In the genomic region with DNA sequence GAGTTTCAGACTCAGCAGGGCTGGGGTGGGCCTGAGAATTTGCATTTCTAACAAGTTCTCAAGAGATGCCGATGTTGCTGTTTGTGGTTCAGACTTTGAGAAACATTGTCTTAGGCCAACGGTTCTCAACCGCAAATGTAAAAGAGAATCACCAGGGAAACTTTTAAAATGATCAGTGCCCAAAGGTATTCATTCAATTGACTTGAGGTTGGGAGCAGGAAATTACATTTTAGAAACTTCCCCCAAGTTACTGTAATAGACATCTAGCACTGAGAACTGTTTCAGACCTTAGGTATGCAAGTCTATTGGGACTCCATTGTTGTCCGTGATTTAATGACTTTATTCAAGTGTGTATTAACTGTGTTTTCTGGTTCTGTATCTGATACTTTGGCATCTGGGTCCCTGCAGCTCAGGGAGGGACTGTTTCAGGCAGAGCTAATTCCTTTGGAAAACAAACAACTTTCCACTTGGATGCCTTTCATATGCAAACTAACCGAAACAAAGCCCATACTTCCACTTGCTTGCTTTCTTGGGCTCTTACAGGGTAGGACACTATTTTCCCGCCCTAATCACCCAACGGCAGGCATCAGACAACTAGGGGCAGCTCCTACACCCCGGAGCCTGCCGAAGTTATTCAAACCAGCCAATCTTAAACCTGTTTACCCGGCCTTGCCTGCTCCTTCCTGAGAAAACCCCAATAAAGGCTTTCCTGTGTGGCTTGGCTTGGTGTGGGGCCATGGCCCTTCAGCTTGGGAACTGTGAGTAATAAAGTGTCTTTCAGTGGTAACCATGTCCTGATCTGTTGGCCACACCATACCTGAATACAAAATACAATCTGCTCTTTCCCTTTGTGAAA, we compare ENCODE assay signal across 12 cellular contexts.
DNase-seq lines count a peak whose midpoint lies in the region; ATAC-seq, FAIRE-seq and TF ChIP-seq lines count a peak whose summit lies in the region.
"Had no signal": no experiment of that assay in that cellular context is flagged by ENCODE, and none has a peak within 500 bp of the region (broad histone marks: within the 10 kb centered on the region; RNA-seq: fewer than 3 reads in every experiment).

No MANE protein-coding gene starts in this region.

- no peak for DNase-seq in GM12892 (ENCODE audit: insufficient read length)
- no peak for DNase-seq in activated naive CD4-positive, alpha-beta T cell treated with anti-CD3 and anti-CD28 coated beads for 36 hours
- DNase-seq in activated CD4-positive, alpha-beta T cell treated with anti-CD3 and anti-CD28 coated beads, Interleukin-2, amount 50 U/mL, for 1 hour = no peak
- DNase-seq in activated T-helper 2 cell treated with anti-CD3 and anti-CD28 coated beads, Interferon-gamma antibody, Interleukin-2, Interleukin-4, amounts not matched to agents 10 μg/mL and 5 μg/mL and 100 μg/mL, durations not matched to agents 14 hours and 24 hours and 36 hours (ENCODE audit: low spot score) = no peak
- no peak for DNase-seq in WERI-Rb-1
- DNase-seq: KG1 had no signal

- H3K27ac ChIP-seq in iPS-20b (ENCODE audit: low read length) = peak overlapping the region; percentile 57
- H3K27ac ChIP-seq in WERI-Rb-1 = no peak overlapping the region
- H3K27ac ChIP-seq: parathyroid adenoma had no signal

- peak overlapping the region; percentile 49 for H3K4me3 ChIP-seq in iPS-20b (ENCODE audit: low read length)
- no peak overlapping the region for H3K4me3 ChIP-seq in WERI-Rb-1 (ENCODE audit: low read depth, low read length)

- peak; percentile 59 for ATAC-seq in GM21515 (IDR thresholded peaks at IDR 0.05; ENCODE audit: unreplicated experiment)
- peak; percentile 63 for ATAC-seq in HG03460 (IDR thresholded peaks at IDR 0.05; ENCODE audit: unreplicated experiment)
- ATAC-seq: SK-N-SH treated with all-trans-retinoic acid at 6 μM for 48 hours had no signal

- no peaks in the 10 kb centered on the region for H3K9me3 Mint-ChIP-seq in activated naive CD4-positive, alpha-beta T cell treated with anti-CD3 and anti-CD28 coated beads for 36 hours
- H3K9me3 Mint-ChIP-seq in activated T-helper 2 cell treated with anti-CD3 and anti-CD28 coated beads, Interferon-gamma antibody, Interleukin-2, Interleukin-4, amounts not matched to agents 10 μg/mL and 5 μg/mL and 100 μg/mL, durations not matched to agents 14 hours and 24 hours and 36 hours = no peaks in the 10 kb centered on the region
- H3K9me3 Mint-ChIP-seq: activated naive CD4-positive, alpha-beta T cell treated with anti-CD3 and anti-CD28 coated beads, Interleukin-2, amount 50 U/mL, for 24 hours had no signal

- H3K36me3 ChIP-seq in iPS-20b (ENCODE audit: insufficient read depth, low read depth, low read length) = no peaks in the 10 kb centered on the region
- H3K36me3 ChIP-seq in WERI-Rb-1 = no peaks in the 10 kb centered on the region

- no peaks in the 10 kb centered on the region for H3K4me1 Mint-ChIP-seq in activated naive CD4-positive, alpha-beta T cell treated with anti-CD3 and anti-CD28 coated beads for 36 hours (ENCODE audit: low read depth)
- peaks cover 5% of the 10 kb centered on the region for H3K4me1 Mint-ChIP-seq in activated T-helper 2 cell treated with anti-CD3 and anti-CD28 coated beads, Interferon-gamma antibody, Interleukin-2, Interleukin-4, amounts not matched to agents 10 μg/mL and 5 μg/mL and 100 μg/mL, durations not matched to agents 14 hours and 24 hours and 36 hours (ENCODE audit: low read depth)
- H3K4me1 Mint-ChIP-seq: activated naive CD4-positive, alpha-beta T cell treated with anti-CD3 and anti-CD28 coated beads, Interleukin-2, amount 50 U/mL, for 24 hours had no signal

- peak overlapping the region; percentile 68; the same call in 1 of the 2 replicates for H3K9ac ChIP-seq in iPS-20b (ENCODE audit: low read depth, low read length)
- H3K9ac ChIP-seq: parathyroid adenoma had no signal

- no peaks in the 10 kb centered on the region for H3K27me3 Mint-ChIP-seq in activated naive CD4-positive, alpha-beta T cell treated with anti-CD3 and anti-CD28 coated beads for 36 hours (ENCODE audit: low read depth)
- H3K27me3 Mint-ChIP-seq in activated T-helper 2 cell treated with anti-CD3 and anti-CD28 coated beads, Interferon-gamma antibody, Interleukin-2, Interleukin-4, amounts not matched to agents 10 μg/mL and 5 μg/mL and 100 μg/mL, durations not matched to agents 14 hours and 24 hours and 36 hours (ENCODE audit: low read depth) = peaks cover 12% of the 10 kb centered on the region
- H3K27me3 Mint-ChIP-seq: activated naive CD4-positive, alpha-beta T cell treated with anti-CD3 and anti-CD28 coated beads, Interleukin-2, amount 50 U/mL, for 24 hours had no signal

- H3K27me3 ChIP-seq in iPS-20b (ENCODE audit: insufficient read depth, low read length) (no peaks in the 10 kb centered on the region), WERI-Rb-1 (ENCODE audit: insufficient read depth, low read depth, severe bottlenecking) (peaks cover 32% of the 10 kb centered on the region)

- no peak overlapping the region for H3K4me3 Mint-ChIP-seq in activated naive CD4-positive, alpha-beta T cell treated with anti-CD3 and anti-CD28 coated beads for 36 hours
- no peak overlapping the region for H3K4me3 Mint-ChIP-seq in activated T-helper 2 cell treated with anti-CD3 and anti-CD28 coated beads, Interferon-gamma antibody, Interleukin-2, Interleukin-4, amounts not matched to agents 10 μg/mL and 5 μg/mL and 100 μg/mL, durations not matched to agents 14 hours and 24 hours and 36 hours (ENCODE audit: low read depth)
- H3K4me3 Mint-ChIP-seq: activated naive CD4-positive, alpha-beta T cell treated with anti-CD3 and anti-CD28 coated beads, Interleukin-2, amount 50 U/mL, for 24 hours had no signal

- no peaks in the 10 kb centered on the region for H3K36me3 Mint-ChIP-seq in activated naive CD4-positive, alpha-beta T cell treated with anti-CD3 and anti-CD28 coated beads for 36 hours (ENCODE audit: low read depth)
- H3K36me3 Mint-ChIP-seq in activated T-helper 2 cell treated with anti-CD3 and anti-CD28 coated beads, Interferon-gamma antibody, Interleukin-2, Interleukin-4, amounts not matched to agents 10 μg/mL and 5 μg/mL and 100 μg/mL, durations not matched to agents 14 hours and 24 hours and 36 hours (ENCODE audit: low read depth) = no peaks in the 10 kb centered on the region
- H3K36me3 Mint-ChIP-seq: activated naive CD4-positive, alpha-beta T cell treated with anti-CD3 and anti-CD28 coated beads, Interleukin-2, amount 50 U/mL, for 24 hours had no signal

- H3K4me1 ChIP-seq in iPS-20b (ENCODE audit: insufficient read depth, low read length) = peaks cover 26% of the 10 kb centered on the region
- H3K4me1 ChIP-seq: parathyroid adenoma had no signal

- no peak overlapping the region for H3K27ac Mint-ChIP-seq in activated naive CD4-positive, alpha-beta T cell treated with anti-CD3 and anti-CD28 coated beads for 36 hours
- H3K27ac Mint-ChIP-seq in activated T-helper 2 cell treated with anti-CD3 and anti-CD28 coated beads, Interferon-gamma antibody, Interleukin-2, Interleukin-4, amounts not matched to agents 10 μg/mL and 5 μg/mL and 100 μg/mL, durations not matched to agents 14 hours and 24 hours and 36 hours = no peak overlapping the region
- H3K27ac Mint-ChIP-seq: activated naive CD4-positive, alpha-beta T cell treated with anti-CD3 and anti-CD28 coated beads, Interleukin-2, amount 50 U/mL, for 24 hours had no signal

- no peak for TF ChIP-seq POLR2A in GM12892 (IDR thresholded peaks at IDR 0.05; ENCODE audit: low read depth, low read length)

- CTCF ChIA-PET in activated naive CD4-positive, alpha-beta T cell treated with anti-CD3 and anti-CD28 coated beads for 36 hours (lab: Charles Lee) = no interaction called here

- H3K9me3 ChIP-seq in iPS-20b (ENCODE audit: insufficient read depth, low read depth, low read length) = no peaks in the 10 kb centered on the region
- H3K9me3 ChIP-seq in WERI-Rb-1 (ENCODE audit: severe bottlenecking) = no peaks in the 10 kb centered on the region

- intact Hi-C loops in activated naive CD4-positive, alpha-beta T cell treated with anti-CD3 and anti-CD28 coated beads for 36 hours (cut with micrococcal nuclease) = no loop called here
- intact Hi-C loops in activated T-helper 2 cell treated with anti-CD3 and anti-CD28 coated beads, Interferon-gamma antibody, Interleukin-2, Interleukin-4, amounts not matched to agents 10 μg/mL and 5 μg/mL and 100 μg/mL, durations not matched to agents 14 hours and 24 hours and 36 hours (cut with micrococcal nuclease) = loop anchor here (10.0 kb wide), 1 partner anchor 141 kb away; no protein-coding TSS in a partner anchor

- FAIRE-seq in GM12892 (lab: Jason Lieb, UNC) = peak; percentile 70

- TF ChIP-seq CTCF in WERI-Rb-1 (IDR thresholded peaks at IDR 0.05; ENCODE audit: low read depth, low read length) = no peak
